Comparison of ENCODE assay signal across 1 cellular context in the genomic region with DNA sequence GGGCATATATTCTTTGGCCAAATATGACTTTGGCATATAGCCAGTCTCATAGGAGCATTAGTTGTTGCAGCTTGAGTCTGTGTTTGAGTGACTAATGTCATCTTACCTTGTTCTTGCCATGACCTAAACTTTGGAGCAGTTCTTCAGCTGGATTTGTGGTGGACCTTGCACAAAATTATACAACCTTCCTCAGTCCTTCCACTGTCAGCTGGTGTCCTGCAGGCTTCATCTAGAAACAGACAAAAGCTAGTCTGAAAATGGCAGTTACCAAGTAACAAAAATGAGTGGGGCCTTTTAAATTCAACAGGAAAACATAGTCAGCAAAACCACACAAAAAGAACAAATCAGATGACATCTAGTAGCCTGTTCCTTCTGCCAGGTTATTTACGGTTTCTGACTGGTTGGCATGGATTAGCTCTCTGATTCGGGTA.
TF ChIP-seq lines count a peak whose summit lies in the region.

No MANE protein-coding gene starts in this region.

TF ChIP-seq in IMR-90, 13 proteins besides CTCF, POLR2A, EP300 and RAD21:
- TF ChIP-seq, protein P1, sequence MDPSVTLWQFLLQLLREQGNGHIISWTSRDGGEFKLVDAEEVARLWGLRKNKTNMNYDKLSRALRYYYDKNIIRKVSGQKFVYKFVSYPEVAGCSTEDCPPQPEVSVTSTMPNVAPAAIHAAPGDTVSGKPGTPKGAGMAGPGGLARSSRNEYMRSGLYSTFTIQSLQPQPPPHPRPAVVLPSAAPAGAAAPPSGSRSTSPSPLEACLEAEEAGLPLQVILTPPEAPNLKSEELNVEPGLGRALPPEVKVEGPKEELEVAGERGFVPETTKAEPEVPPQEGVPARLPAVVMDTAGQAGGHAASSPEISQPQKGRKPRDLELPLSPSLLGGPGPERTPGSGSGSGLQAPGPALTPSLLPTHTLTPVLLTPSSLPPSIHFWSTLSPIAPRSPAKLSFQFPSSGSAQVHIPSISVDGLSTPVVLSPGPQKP (IDR thresholded peaks at IDR 0.05; ENCODE audit: borderline replicate concordance, low read depth, low read length), result no peak
- TF ChIP-seq MAFK (IDR thresholded peaks at IDR 0.05; ENCODE audit: low read depth, low read length), result peak; percentile 22; the same call in 1 of the 2 replicates
